Comparison of ENCODE assay signal across 13 cellular contexts in genomic region chr19:5137571-5138124, GRCh38.
A peak's percentile ranks its signal among the peaks of the same experiment; 100 is the strongest.
DNase-seq lines count a peak whose midpoint lies in the region; ATAC-seq, FAIRE-seq and TF ChIP-seq lines count a peak whose summit lies in the region.
"Had no signal": no experiment of that assay in that cellular context is flagged by ENCODE, and none has a peak within 500 bp of the region (broad histone marks: within the 10 kb centered on the region; RNA-seq: fewer than 3 reads in every experiment).

No MANE protein-coding gene starts in this region.

- no peaks in the 10 kb centered on the region for H3K4me1 ChIP-seq in endothelial cell of umbilical vein (ENCODE audit: control insufficient read depth, extremely low read depth, insufficient read depth, low read length)

- H3K27ac ChIP-seq in endothelial cell of umbilical vein (ENCODE audit: insufficient read depth, low read depth, low read length): no peak overlapping the region
- H3K27ac ChIP-seq in coronary artery: no peak overlapping the region

- peaks cover 2 to 48% of the 10 kb centered on the region in 2 experiments for H3K36me3 ChIP-seq in endothelial cell of umbilical vein (ENCODE audit: control insufficient read depth in 2 of 2, extremely low read depth in 1 of 2, insufficient read depth in 2 of 2, low read length in 2 of 2)

- H3K4me3 ChIP-seq in endothelial cell of umbilical vein (replicated peaks in 1 of 3; ENCODE audit: insufficient read depth in 1 of 3, low read depth in 1 of 3, low read length in 3 of 3) (no peak overlapping the region), coronary artery (no peak overlapping the region)

- peaks cover 20% of the 10 kb centered on the region for H3K4me1 Mint-ChIP-seq in activated T-cell treated with anti-CD3 and anti-CD28 coated beads, Interleukin-2, amount 50 U/mL, for 72 hours (ENCODE audit: low read depth)
- H3K4me1 Mint-ChIP-seq in progenitor cell of endocrine pancreas (ENCODE audit: low read depth): peaks cover 6% of the 10 kb centered on the region

- no peak overlapping the region for H2AFZ ChIP-seq in endothelial cell of umbilical vein (ENCODE audit: low read depth, low read length)

- peaks cover 3 to 12% of the 10 kb centered on the region in 2 donors for H3K36me3 Mint-ChIP-seq in activated T-cell treated with anti-CD3 and anti-CD28 coated beads, Interleukin-2, amount 50 U/mL, for 72 hours (ENCODE audit: insufficient read depth in 2 of 2)
- peaks cover 16% of the 10 kb centered on the region for H3K36me3 Mint-ChIP-seq in progenitor cell of endocrine pancreas (ENCODE audit: insufficient read depth)

- no peak for FAIRE-seq in endothelial cell of umbilical vein (lab: Jason Lieb, UNC)
- FAIRE-seq: TTC549 had no signal

- no peak for ATAC-seq in activated T-cell treated with anti-CD3 and anti-CD28 coated beads, Interleukin-2, amount 50 U/mL, for 72 hours (replicated peaks in 1 of 2)
- ATAC-seq in GM19351 (IDR thresholded peaks at IDR 0.05; ENCODE audit: unreplicated experiment): no peak

- H3K9me3 Mint-ChIP-seq in activated T-cell treated with anti-CD3 and anti-CD28 coated beads, Interleukin-2, amount 50 U/mL, for 72 hours: peaks cover 0 to 2% of the 10 kb centered on the region in 2 donors
- H3K9me3 Mint-ChIP-seq in progenitor cell of endocrine pancreas (ENCODE audit: low read depth): no peaks in the 10 kb centered on the region

- no peak overlapping the region for H3K27ac Mint-ChIP-seq in activated T-cell treated with anti-CD3 and anti-CD28 coated beads, Interleukin-2, amount 50 U/mL, for 72 hours
- H3K27ac Mint-ChIP-seq in progenitor cell of endocrine pancreas: no peak overlapping the region

- peak; percentile 39 for DNase-seq in activated T-cell treated with anti-CD3 and anti-CD28 coated beads, Interleukin-2, amount 50 U/mL, for 1 hour
- DNase-seq in activated T-cell treated with anti-CD3 and anti-CD28 coated beads, Interleukin-2, amount 50 U/mL, for 72 hours: no peak
- DNase-seq in NCI-H510A treated with DMSO at 0.1 percent for 48 hours (lab: John Stamatoyannopoulos, UW) (peak; percentile 11), endothelial cell of umbilical vein (ENCODE audit: low read depth, low spot score) (no peak), progenitor cell of endocrine pancreas (ENCODE audit: low spot score, unreplicated experiment) (no peak), coronary artery (ENCODE audit: low spot score) (no peak), epidermal melanocyte (ENCODE audit: insufficient read length, low spot score) (no peak)
- DNase-seq: activated effector memory CD4-positive, alpha-beta T cell treated with Interleukin-2 at 50 U/mL for 16 hours; C1 segment of cervical spinal cord; KG1; NCI-H748 treated with DMSO at 0.1 percent for 48 hours had no signal

- no TSS peak for BruUV-seq in endothelial cell of umbilical vein (replicated peaks; lab: Mats Ljungman, UMichigan)

- dilution Hi-C loops in endothelial cell of umbilical vein (cut with MboI; ENCODE audit: extremely low pct_ligation_motif_present, low sequenced_read_pairs): no loop called here

- no peaks in the 10 kb centered on the region for H3K9me1 ChIP-seq in endothelial cell of umbilical vein (replicated peaks; ENCODE audit: control insufficient read depth, extremely low read depth, insufficient read depth, low read length)

- no peak overlapping the region for H3K9ac ChIP-seq in endothelial cell of umbilical vein (replicated peaks; ENCODE audit: extremely low read depth, insufficient read depth, low read length)

- POLR2A ChIA-PET in endothelial cell of umbilical vein (lab: Charles Lee): no interaction called here

- H3K27me3 ChIP-seq in endothelial cell of umbilical vein (ENCODE audit: control insufficient read depth in 2 of 2, insufficient read depth in 2 of 2, low read length in 2 of 2): no peaks in the 10 kb centered on the region

- H3K9me3 ChIP-seq in endothelial cell of umbilical vein (replicated peaks; ENCODE audit: control insufficient read depth, insufficient read depth, low read length): no peaks in the 10 kb centered on the region

- TF ChIP-seq POLR2A in endothelial cell of umbilical vein (IDR thresholded peaks at IDR 0.05; ENCODE audit: low read depth, low read length): no peak

- CTCF ChIA-PET in endothelial cell of umbilical vein (lab: Charles Lee): interaction anchor here (1.2 kb wide), 1 partner anchor 89 kb away, joined by 8 read pairs; no protein-coding TSS in a partner anchor

- no peaks in the 10 kb centered on the region for H3K79me2 ChIP-seq in endothelial cell of umbilical vein (ENCODE audit: control insufficient read depth, insufficient read depth, low read length)

- intact Hi-C loops in endothelial cell of umbilical vein (cut with micrococcal nuclease): no loop called here

- no peak overlapping the region for H3K4me3 Mint-ChIP-seq in activated T-cell treated with anti-CD3 and anti-CD28 coated beads, Interleukin-2, amount 50 U/mL, for 72 hours
- no peak overlapping the region for H3K4me3 Mint-ChIP-seq in progenitor cell of endocrine pancreas (ENCODE audit: low read depth)

- no peaks in the 10 kb centered on the region for H3K27me3 Mint-ChIP-seq in activated T-cell treated with anti-CD3 and anti-CD28 coated beads, Interleukin-2, amount 50 U/mL, for 72 hours (ENCODE audit: low read depth)
- no peaks in the 10 kb centered on the region for H3K27me3 Mint-ChIP-seq in progenitor cell of endocrine pancreas

- TF ChIP-seq CTCF in endothelial cell of umbilical vein (IDR thresholded peaks at IDR 0.05; ENCODE audit: extremely low read depth in 1 of 2, insufficient read depth in 1 of 2, low read depth in 1 of 2, low read length in 2 of 2) (peak; percentile 10 to 35), progenitor cell of endocrine pancreas (IDR thresholded peaks at IDR 0.05; ENCODE audit: unreplicated experiment) (peak; percentile 49), coronary artery (IDR thresholded peaks at IDR 0.05) (no peak)

- no peaks in the 10 kb centered on the region for H4K20me1 ChIP-seq in endothelial cell of umbilical vein (replicated peaks; ENCODE audit: control insufficient read depth, extremely low read depth, insufficient read depth, low read length)

- no peak overlapping the region for H3K4me2 ChIP-seq in endothelial cell of umbilical vein (ENCODE audit: insufficient read depth, low read length)

TF ChIP-seq in endothelial cell of umbilical vein, 7 proteins besides CTCF, POLR2A, EP300 and RAD21:
- TF ChIP-seq FOS (IDR thresholded peaks at IDR 0.05; ENCODE audit: borderline replicate concordance, insufficient read depth, low read length) (no peak), EZH2 (IDR thresholded peaks at IDR 0.05; ENCODE audit: borderline replicate concordance, low read depth, low read length, severe bottlenecking) (no peak)

Comparison
In these comparisons a context has a peak if more than half of its experiments do, and no peak if none do; other contexts are left out.
1. DNase-seq: peak in activated T-cell treated with anti-CD3 and anti-CD28 coated beads, Interleukin-2, amount 50 U/mL, for 1 hour (single experiment) and NCI-H510A treated with DMSO at 0.1 percent for 48 hours (single experiment); none in activated T-cell treated with anti-CD3 and anti-CD28 coated beads, Interleukin-2, amount 50 U/mL, for 72 hours (0 of 2), endothelial cell of umbilical vein (single experiment), progenitor cell of endocrine pancreas (single experiment), coronary artery (single experiment) and epidermal melanocyte (single experiment).